9 cellular contexts compared by ENCODE assay signal in the genomic region with DNA sequence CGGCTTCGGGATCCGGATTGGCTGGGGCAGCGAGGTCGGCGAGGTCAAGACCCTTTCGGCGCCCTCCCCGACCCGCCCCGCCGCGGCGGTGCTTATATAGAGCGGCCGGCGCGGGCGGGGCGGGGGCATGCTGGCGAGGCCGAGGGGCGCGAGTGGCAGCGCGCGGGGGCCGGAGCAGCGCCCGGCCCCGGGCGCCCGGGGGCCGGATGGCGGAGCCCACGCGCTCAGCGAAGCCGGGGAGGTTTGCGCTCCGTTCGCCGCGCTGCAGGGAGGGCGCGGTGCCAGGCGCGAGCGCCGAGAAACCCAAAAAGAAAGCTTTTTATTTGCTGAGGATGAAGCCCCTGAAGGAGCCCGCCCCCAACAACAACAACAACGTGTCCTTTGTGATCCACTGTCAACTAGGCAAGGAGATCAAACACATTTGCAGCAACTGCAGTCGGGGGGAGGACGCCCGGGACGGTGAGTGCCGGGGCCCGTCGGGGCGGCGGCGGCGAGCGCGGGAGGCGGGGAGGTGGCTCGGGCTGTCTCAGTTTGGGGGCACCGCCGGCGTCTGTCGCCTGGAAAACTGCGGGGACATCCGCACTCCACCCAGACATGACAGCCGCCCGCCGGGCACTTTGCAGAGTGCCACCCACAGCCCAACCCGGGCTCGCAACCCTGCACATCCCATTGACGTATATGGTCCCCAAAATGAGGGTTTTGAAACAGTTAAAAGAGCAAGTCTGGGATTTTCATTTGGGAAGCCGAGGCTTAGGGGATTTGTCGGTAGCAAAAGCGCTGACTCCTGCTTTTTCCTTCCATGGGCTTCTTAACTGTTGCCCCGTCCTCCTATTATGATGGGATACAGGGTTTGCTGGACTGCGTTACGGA.
DNase-seq lines count a peak whose midpoint lies in the region; ATAC-seq, FAIRE-seq and TF ChIP-seq lines count a peak whose summit lies in the region.
"Had no signal": no experiment of that assay in that cellular context is flagged by ENCODE, and none has a peak within 500 bp of the region (broad histone marks: within the 10 kb centered on the region; RNA-seq: fewer than 3 reads in every experiment).

No MANE protein-coding gene starts in this region.

- no peaks in the 10 kb centered on the region for H3K9me3 Mint-ChIP-seq in Caco-2 (ENCODE audit: unreplicated experiment)
- H3K9me3 Mint-ChIP-seq: activated naive CD4-positive, alpha-beta T cell treated with anti-CD3 and anti-CD28 coated beads, Interleukin-2, amount 50 U/mL, for 72 hours had no signal

- intact Hi-C loops in Caco-2 (cut with micrococcal nuclease; ENCODE audit: unreplicated experiment): no loop called here
- intact Hi-C loops in pancreas (cut with DNase I): no loop called here

- H3K27me3 ChIP-seq in Caco-2 (replicated peaks; ENCODE audit: control insufficient read depth, insufficient read depth, low read length) (peaks cover 5% of the 10 kb centered on the region), Peyer's patch (no peaks in the 10 kb centered on the region), pancreas (peaks cover 0 to 3% (median 0%) of the 10 kb centered on the region in 4 donors), HAP-1 (ENCODE audit: low read depth) (no peaks in the 10 kb centered on the region)

- ATAC-seq in pancreas (peak; percentile 7 to 20 (median 10)), HG03159 (IDR thresholded peaks at IDR 0.05; ENCODE audit: unreplicated experiment) (no peak)

- H3K4me1 Mint-ChIP-seq in Caco-2 (ENCODE audit: low read depth, unreplicated experiment): peaks cover 15% of the 10 kb centered on the region

- peaks cover 14% of the 10 kb centered on the region; the same call in 1 of the 2 replicates for H3K4me1 ChIP-seq in Caco-2
- H3K4me1 ChIP-seq in Peyer's patch: peaks cover 0 to 31% (median 0%) of the 10 kb centered on the region in 4 donors
- peaks cover 0 to 17% (median 8%) of the 10 kb centered on the region in 3 donors for H3K4me1 ChIP-seq in pancreas
- no peaks in the 10 kb centered on the region for H3K4me1 ChIP-seq in HAP-1

- 1% methylated on average over 81 to 85 of the region's 85 CpGs for WGBS in pancreas, 2 donors

- H3K36me3 ChIP-seq in Caco-2 (ENCODE audit: control insufficient read depth, insufficient read depth, low read length) (no peaks in the 10 kb centered on the region), Peyer's patch (no peaks in the 10 kb centered on the region), pancreas (no peaks in the 10 kb centered on the region), HAP-1 (replicated peaks) (no peaks in the 10 kb centered on the region)

- no TSS peak for BruUV-seq in Caco-2 (replicated peaks; lab: Mats Ljungman, UMichigan)

- peaks cover 31% of the 10 kb centered on the region for H3K27me3 Mint-ChIP-seq in Caco-2 (ENCODE audit: insufficient read depth, unreplicated experiment)

- TF ChIP-seq CTCF in Caco-2 (IDR thresholded peaks at IDR 0.05; ENCODE audit: insufficient read depth in 1 of 2, low read depth in 1 of 2, low read length in 1 of 2, severe bottlenecking in 1 of 2, unreplicated experiment in 1 of 2) (no peak), Peyer's patch (IDR thresholded peaks at IDR 0.05) (no peak), pancreas (IDR thresholded peaks at IDR 0.05) (no peak)

- in situ Hi-C loops in KBM-7 (cut with MboI; ENCODE audit: low pct_unique_long_range_greater_than_20kb, low sequenced_read_pairs): no loop called here
- in situ Hi-C loops in HAP-1 (cut with MboI; ENCODE audit: low sequenced_read_pairs): no loop called here

- no peaks in the 10 kb centered on the region for H3K36me3 Mint-ChIP-seq in Caco-2 (ENCODE audit: insufficient read depth, unreplicated experiment)
- H3K36me3 Mint-ChIP-seq: activated naive CD4-positive, alpha-beta T cell treated with anti-CD3 and anti-CD28 coated beads, Interleukin-2, amount 50 U/mL, for 72 hours had no signal

- DNase-seq in Caco-2 (no peak), Peyer's patch (no peak), frontal cortex (ENCODE audit: low spot score in 2 of 2) (peak; percentile 62 to 63), pancreas (peak in 5 of 6 donors; percentile 28 to 77 (median 40)), KBM-7 (no peak), HAP-1 (ENCODE audit: low spot score in 2 of 2) (no peak), glomerular visceral epithelial cell (ENCODE audit: extremely low spot score) (no peak)

- TF ChIP-seq POLR2A in Peyer's patch (IDR thresholded peaks at IDR 0.05): no peak

- H3K9me3 ChIP-seq in Caco-2 (no peaks in the 10 kb centered on the region), Peyer's patch (no peaks in the 10 kb centered on the region), pancreas (no peaks in the 10 kb centered on the region), HAP-1 (no peaks in the 10 kb centered on the region)

- H3K4me3 ChIP-seq in Caco-2 (ENCODE audit: low read depth, low read length): 0 out of 2 replicates have a peak overlapping the region, but pooled peaks have one; percentile 11
- H3K4me3 ChIP-seq in Peyer's patch: peak overlapping the region; percentile 14 to 55 (median 45)
- H3K4me3 ChIP-seq in pancreas: peak overlapping the region; percentile 23 to 61 (median 42)
- H3K4me3 ChIP-seq in HAP-1: no peak overlapping the region

- POLR2A ChIA-PET in Caco-2 (lab: Charles Lee): no interaction called here

- no peak overlapping the region for H3K27ac ChIP-seq in Peyer's patch
- peak overlapping the region; percentile 59 to 83 (median 68) for H3K27ac ChIP-seq in pancreas

- peak overlapping the region; percentile 67 for H3K4me3 Mint-ChIP-seq in Caco-2 (ENCODE audit: unreplicated experiment)

- no peak for FAIRE-seq in frontal cortex (lab: Jason Lieb, UNC)
- no peak for FAIRE-seq in pancreas (lab: Jason Lieb, UNC)

- CTCF ChIA-PET in Caco-2 (lab: Charles Lee): no interaction called here

- H3K27ac Mint-ChIP-seq in Caco-2 (ENCODE audit: unreplicated experiment): no peak overlapping the region
- H3K27ac Mint-ChIP-seq: activated naive CD4-positive, alpha-beta T cell treated with anti-CD3 and anti-CD28 coated beads, Interleukin-2, amount 50 U/mL, for 72 hours had no signal

Comparison
In these comparisons a context has a peak if more than half of its experiments do, and no peak if none do; other contexts are left out.
1. DNase-seq: peak in frontal cortex (2 of 2) and pancreas (5 of 6); none in Caco-2 (0 of 2), Peyer's patch (0 of 3), KBM-7 (single experiment), HAP-1 (0 of 2) and glomerular visceral epithelial cell (single experiment).
2. H3K27ac ChIP-seq: peak in pancreas (4 of 4); none in Peyer's patch (0 of 4).